In the genomic region with DNA sequence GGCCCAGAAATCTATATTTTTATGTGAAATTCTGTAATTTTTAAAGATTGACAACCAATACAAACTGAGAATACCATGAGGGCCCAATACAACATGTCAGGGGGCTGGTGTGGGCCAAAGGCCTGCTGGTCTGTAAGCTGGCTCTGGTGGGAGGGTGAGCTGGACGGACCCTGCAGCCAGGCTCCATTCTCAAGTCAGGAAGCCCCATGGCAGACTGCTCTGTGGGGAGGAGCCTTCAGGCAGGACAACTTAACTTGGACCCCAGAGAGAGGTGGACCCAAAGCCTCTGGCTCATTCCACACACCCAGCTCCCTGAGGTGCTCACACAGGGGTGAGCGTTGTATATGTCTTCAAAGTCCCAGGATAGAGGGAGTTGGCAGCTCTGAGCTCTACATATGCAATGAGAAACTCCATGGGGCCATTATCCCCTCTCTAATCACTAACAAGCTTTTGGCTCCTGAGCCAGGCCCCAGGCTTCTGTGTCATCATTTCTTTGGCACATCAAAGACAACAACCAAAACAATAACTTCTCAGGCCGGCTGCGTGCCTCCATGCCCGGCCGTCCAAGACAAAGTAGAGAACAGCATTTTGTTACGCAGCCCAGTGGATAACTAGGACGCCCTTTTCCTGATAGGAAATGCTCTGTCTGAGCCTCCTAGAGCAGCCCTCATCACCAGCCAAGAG, we compare ENCODE assay signal across 1 cellular context.
TF ChIP-seq lines count a peak whose summit lies in the region.

No MANE protein-coding gene starts in this region.

TF ChIP-seq in IMR-90, 13 proteins besides CTCF, POLR2A, EP300 and RAD21:
- TF ChIP-seq BHLHE40 (IDR thresholded peaks at IDR 0.05; ENCODE audit: low read depth, low read length) (no peak), RFX5 (IDR thresholded peaks at IDR 0.05; ENCODE audit: low read depth, low read length) (no peak), RCOR1 (IDR thresholded peaks at IDR 0.05; ENCODE audit: insufficient replicate concordance, low read length) (no peak), ELK1 (IDR thresholded peaks at IDR 0.05; ENCODE audit: borderline replicate concordance, low read depth, low read length) (no peak), SMC3 (IDR thresholded peaks at IDR 0.05; ENCODE audit: low read depth, low read length) (no peak), NFE2L2 (IDR thresholded peaks at IDR 0.05; ENCODE audit: low read depth, low read length) (no peak), CEBPB (IDR thresholded peaks at IDR 0.05; ENCODE audit: low read depth, low read length) (no peak)
